Comparison of ENCODE assay signal across 22 cellular contexts in the genomic region with DNA sequence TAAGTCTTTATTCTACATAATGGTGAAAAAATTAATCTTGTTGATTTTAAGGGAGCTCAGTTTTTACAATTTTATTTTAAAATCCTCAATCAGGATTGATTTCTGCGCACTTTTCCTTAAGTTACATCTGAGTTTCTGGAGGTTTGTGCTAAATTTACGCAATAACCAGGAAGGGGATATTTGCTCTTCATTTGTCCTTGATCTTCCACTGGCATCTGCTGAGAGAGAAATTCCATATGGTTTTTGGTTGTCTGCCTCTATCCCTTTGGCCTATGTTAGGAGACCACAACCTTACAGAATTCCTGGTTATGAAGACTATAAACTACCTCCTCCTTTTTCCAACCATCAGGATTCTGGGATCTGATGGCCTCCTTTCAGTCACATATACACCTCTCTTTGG.
"Had no signal": no experiment of that assay in that cellular context is flagged by ENCODE, and none has a peak within 500 bp of the region (broad histone marks: within the 10 kb centered on the region; RNA-seq: fewer than 3 reads in every experiment).

No MANE protein-coding gene starts in this region.

- H3K27me3 ChIP-seq: dorsolateral prefrontal cortex, esophagus muscularis mucosa, foreskin keratinocyte, gastroesophageal sphincter, hepatocyte, left lung had no signal

- FAIRE-seq: endothelial cell of umbilical vein had no signal

- H3K36me3 Mint-ChIP-seq: immature natural killer cell, memory B cell, mesothelial cell of epicardium, naive B cell had no signal

- H3K4me3 ChIP-seq: coronary artery, dorsolateral prefrontal cortex, esophagus muscularis mucosa, gastroesophageal sphincter, heart left ventricle, hepatocyte, left lung, lower lobe of right lung, mucosa of descending colon had no signal

- H3K4me2 ChIP-seq: hepatocyte had no signal

- DNase-seq: dermis blood vessel endothelial cell; dorsolateral prefrontal cortex; effector CD4-positive, alpha-beta T cell; effector memory CD4-positive, alpha-beta T cell; foreskin keratinocyte; heart left ventricle; hypothalamus; immature natural killer cell; islet precursor cell; left cardiac atrium; left lung; left ventricle myocardium superior; lower lobe of right lung; mucosa of descending colon; naive B cell had no signal

- H3K4me3 Mint-ChIP-seq: immature natural killer cell, memory B cell, mesothelial cell of epicardium, naive B cell had no signal

- H3K4me1 Mint-ChIP-seq: immature natural killer cell, memory B cell, naive B cell had no signal

- H3K9me3 Mint-ChIP-seq: immature natural killer cell, memory B cell, mesothelial cell of epicardium, naive B cell had no signal

- H3K27ac ChIP-seq: coronary artery, dorsolateral prefrontal cortex, esophagus muscularis mucosa, foreskin keratinocyte, gastroesophageal sphincter, heart left ventricle, hepatocyte, left lung, lower lobe of right lung had no signal

- ATAC-seq: foreskin keratinocyte, gastroesophageal sphincter, heart left ventricle, left cardiac atrium, left lung, left ventricle myocardium superior, lower lobe of right lung, mucosa of descending colon had no signal

- H3K27me3 Mint-ChIP-seq: naive B cell had no signal

- H3K4me1 ChIP-seq: esophagus muscularis mucosa, gastroesophageal sphincter, heart left ventricle, left lung, lower lobe of right lung had no signal

- H3K27ac Mint-ChIP-seq: immature natural killer cell, memory B cell, mesothelial cell of epicardium, naive B cell had no signal

- H2AFZ ChIP-seq: hepatocyte had no signal

- H3K79me2 ChIP-seq: hepatocyte had no signal

- H3K36me3 ChIP-seq: esophagus muscularis mucosa, gastroesophageal sphincter, heart left ventricle, left lung, lower lobe of right lung had no signal

- H3K9me3 ChIP-seq: esophagus muscularis mucosa, gastroesophageal sphincter, heart left ventricle, left lung, lower lobe of right lung, mucosa of descending colon had no signal
